ENCODE assay signal across 9 cellular contexts in the genomic region with DNA sequence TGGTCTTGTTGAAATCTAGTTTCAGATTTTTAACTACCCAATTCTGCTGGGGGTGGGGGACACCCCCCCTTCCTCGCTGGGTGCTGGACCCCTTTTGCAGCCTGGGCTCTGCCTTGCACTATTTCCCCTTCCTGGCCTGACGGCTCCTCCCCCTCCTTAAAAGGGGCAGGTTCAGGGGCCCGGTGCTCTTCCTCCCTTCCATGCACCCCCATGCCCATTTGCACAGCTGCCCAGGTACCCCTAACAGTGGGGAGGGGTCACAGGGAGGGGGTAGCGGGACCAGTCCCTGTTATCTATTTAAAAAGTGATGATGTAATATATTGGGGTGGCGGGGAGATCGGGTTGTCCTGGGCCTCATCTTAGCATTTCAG. TPM values are rescaled to one million over a fixed set of nuclear protein-coding genes. Genes with fewer than 3 reads are reported as not detected.
DNase-seq lines count a peak whose midpoint lies in the region; ATAC-seq and TF ChIP-seq lines count a peak whose summit lies in the region.
"Had no signal": no experiment of that assay in that cellular context is flagged by ENCODE, and none has a peak within 500 bp of the region (broad histone marks: within the 10 kb centered on the region; RNA-seq: fewer than 3 reads in every experiment).

No MANE protein-coding gene starts in this region.

- no peak for TF ChIP-seq CTCF in HFF-Myc (IDR thresholded peaks at IDR 0.05; ENCODE audit: low read depth, low read length, missing control alignments)
- no peak for TF ChIP-seq CTCF in VCaP (conservative IDR thresholded peaks at IDR 0.05)

- H3K9me3 ChIP-seq in stomach smooth muscle (ENCODE audit: control insufficient read depth in 2 of 2, low read length in 2 of 2), result no peaks in the 10 kb centered on the region

- TF ChIP-seq POLR2A in erythroblast (IDR thresholded peaks at IDR 0.05; ENCODE audit: low read length), result no peak

- no peak for DNase-seq in HFF-Myc (ENCODE audit: extremely low read depth, low read depth)
- DNase-seq in left ventricle myocardium superior, result peak; percentile 24
- no peak for DNase-seq in erythroblast (lab: John Stamatoyannopoulos, UW)
- no peak for DNase-seq in activated gamma-delta T cell (lab: John Stamatoyannopoulos, UW)

- ATAC-seq in left ventricle myocardium superior (peak; percentile 0), HG02588 (IDR thresholded peaks at IDR 0.05; ENCODE audit: unreplicated experiment) (no peak)

- no peaks in the 10 kb centered on the region for H3K36me3 ChIP-seq in stomach smooth muscle (ENCODE audit: control insufficient read depth in 2 of 2, insufficient read depth in 2 of 2, low read length in 2 of 2)

- H3K27me3 ChIP-seq in stomach smooth muscle (ENCODE audit: control insufficient read depth in 1 of 2, insufficient read depth in 2 of 2, low read length in 2 of 2), result no peaks in the 10 kb centered on the region

- H3K4me3 ChIP-seq in HFF-Myc (replicated peaks; ENCODE audit: low read depth, low read length), result peak overlapping the region; percentile 23
- peak overlapping the region; percentile 48 to 71 for H3K4me3 ChIP-seq in stomach smooth muscle (ENCODE audit: low read length in 2 of 2)

- H3K9ac ChIP-seq in stomach smooth muscle (ENCODE audit: low read length in 2 of 2), result peak overlapping the region; percentile 54 to 80

- H3K27ac ChIP-seq in VCaP (peak overlapping the region; percentile 81), stomach smooth muscle (ENCODE audit: low read length) (peak overlapping the region; percentile 88)

- intact Hi-C loops in left ventricle myocardium superior (cut with micrococcal nuclease), result no loop called here

- peaks cover 15% of the 10 kb centered on the region for H3K4me1 ChIP-seq in stomach smooth muscle (ENCODE audit: control insufficient read depth, insufficient read depth, low read length)

RNA-seq across cellular contexts. Expression of a gene that starts 15.3 kb away (rescaled TPM):
- total RNA-seq in left ventricle myocardium superior, result 58.9 TPM

RNA-seq across cellular contexts. Expression of a gene that starts 15.7 kb away (rescaled TPM):
- total RNA-seq in left ventricle myocardium superior, result 0.37 TPM

RNA-seq across cellular contexts. Expression of a gene that starts 15.7 kb away (rescaled TPM):
- total RNA-seq in left ventricle myocardium superior, result not detected
- total RNA-seq: HT1080 had no signal

RNA-seq across cellular contexts. Expression of a gene that starts 24.5 kb away (rescaled TPM):
- total RNA-seq in left ventricle myocardium superior, result not detected
- total RNA-seq: esophagus mucosa had no signal

RNA-seq across cellular contexts. Expression of a gene that starts 33.2 kb away (rescaled TPM):
- 84.2 TPM for total RNA-seq in left ventricle myocardium superior
